10 cellular contexts compared by ENCODE assay signal in genomic region chr17:10135539-10136257, GRCh38.
DNase-seq lines count a peak whose midpoint lies in the region; ATAC-seq and TF ChIP-seq lines count a peak whose summit lies in the region.
"Had no signal": no experiment of that assay in that cellular context is flagged by ENCODE, and none has a peak within 500 bp of the region (broad histone marks: within the 10 kb centered on the region; RNA-seq: fewer than 3 reads in every experiment).

No MANE protein-coding gene starts in this region.

- H3K9me3 ChIP-seq in subcutaneous abdominal adipose tissue (ENCODE audit: control insufficient read depth in 5 of 5, low read length in 5 of 5) (no peaks in the 10 kb centered on the region), thyroid gland (no peaks in the 10 kb centered on the region)

- H3K9ac ChIP-seq in subcutaneous abdominal adipose tissue (ENCODE audit: low read length in 5 of 5) = no peak overlapping the region

- no peak for TF ChIP-seq POLR2A in thyroid gland (IDR thresholded peaks at IDR 0.05)

- H3K27ac ChIP-seq in subcutaneous abdominal adipose tissue (ENCODE audit: low read depth, low read length) (peak overlapping the region; percentile 73), thyroid gland (no peak overlapping the region)

- intact Hi-C loops in thyroid gland (cut with DNase I) = no loop called here

- H3K4me3 ChIP-seq in cardiac fibroblast (replicated peaks in 1 of 2; ENCODE audit: low read depth in 2 of 2, low read length in 2 of 2) (no peak overlapping the region), subcutaneous abdominal adipose tissue (ENCODE audit: low read depth in 1 of 5, low read length in 5 of 5) (no peak overlapping the region), thyroid gland (replicated peaks in 1 of 3) (no peak overlapping the region)

- no peak for TF ChIP-seq CTCF in cardiac fibroblast (IDR thresholded peaks at IDR 0.05; ENCODE audit: low read depth, low read length)
- no peak for TF ChIP-seq CTCF in thyroid gland (IDR thresholded peaks at IDR 0.05)

- peak; percentile 27 to 54 for DNase-seq in Kasumi-1 (lab: John Stamatoyannopoulos, UW)
- DNase-seq in cardiac fibroblast (ENCODE audit: low read depth in 2 of 2) = peak; percentile 48 to 51
- DNase-seq in medulla oblongata (ENCODE audit: extremely low spot score) = peak; percentile 38
- DNase-seq in thyroid gland = no peak
- DNase-seq in NCI-H2227 (lab: John Stamatoyannopoulos, UW; ENCODE audit: unreplicated experiment) = no peak
- no peak for DNase-seq in NCI-H1436 treated with DMSO at 0.1 percent for 48 hours (lab: John Stamatoyannopoulos, UW)
- DNase-seq: NCI-H187 treated with DMSO at 0.1 percent for 48 hours; stimulated activated CD4-positive, alpha-beta T cell treated with anti-CD3 and anti-CD28 coated beads, Interleukin-12 subunit alpha, Interleukin-12 subunit beta, amount 100 ng/mL, for 4 hours had no signal

- H3K36me3 ChIP-seq in subcutaneous abdominal adipose tissue (ENCODE audit: control insufficient read depth in 5 of 5, insufficient read depth in 5 of 5, low read length in 5 of 5) (no peaks in the 10 kb centered on the region), thyroid gland (no peaks in the 10 kb centered on the region)

- 67 to 70% methylated on average over 12 of the region's 12 CpGs for WGBS in thyroid gland, 2 donors

- peaks cover 2 to 19% (median 13%) of the 10 kb centered on the region in 5 donors for H3K4me1 ChIP-seq in subcutaneous abdominal adipose tissue (ENCODE audit: control insufficient read depth in 5 of 5, insufficient read depth in 5 of 5, low read length in 5 of 5)
- H3K4me1 ChIP-seq in thyroid gland = no peaks in the 10 kb centered on the region

- H3K27me3 ChIP-seq in subcutaneous abdominal adipose tissue (ENCODE audit: control insufficient read depth in 5 of 5, insufficient read depth in 4 of 5, low read length in 5 of 5) (peaks cover 0 to 3% (median 0%) of the 10 kb centered on the region in 5 donors), thyroid gland (no peaks in the 10 kb centered on the region)

- ATAC-seq in HG02885 (IDR thresholded peaks at IDR 0.05; ENCODE audit: poor library complexity, unreplicated experiment) = no peak

Comparison
In these comparisons a context has a peak if more than half of its experiments do, and no peak if none do; other contexts are left out.
1. DNase-seq: peak in Kasumi-1 (2 of 2), cardiac fibroblast (2 of 2) and medulla oblongata (single experiment); none in thyroid gland (0 of 2), NCI-H2227 (single experiment) and NCI-H1436 treated with DMSO at 0.1 percent for 48 hours (single experiment).